6 cellular contexts compared by ENCODE assay signal in the genomic region with DNA sequence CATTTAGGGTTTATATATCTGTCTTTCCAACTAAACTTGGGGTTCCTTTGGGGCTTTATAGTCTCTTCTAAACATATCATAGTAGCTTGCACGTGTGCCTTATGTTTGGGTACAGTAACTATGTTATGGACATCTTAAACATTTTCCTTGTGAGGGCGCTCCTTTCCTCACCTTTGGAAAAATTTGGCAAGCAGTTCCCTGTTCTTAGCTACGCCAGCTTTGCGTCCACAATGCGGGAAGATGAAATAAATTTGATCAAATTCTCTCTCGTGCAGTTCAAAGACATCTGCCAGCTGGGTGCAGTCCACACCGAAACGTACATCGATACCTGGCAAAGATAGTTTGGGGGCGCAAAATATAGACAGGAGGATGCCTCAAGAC. TPM values are rescaled to one million over a fixed set of nuclear protein-coding genes. Genes with fewer than 3 reads are reported as not detected.
DNase-seq lines count a peak whose midpoint lies in the region; FAIRE-seq and TF ChIP-seq lines count a peak whose summit lies in the region.

No MANE protein-coding gene starts in this region.

- H3K9ac ChIP-seq in endothelial cell of umbilical vein (replicated peaks; ENCODE audit: extremely low read depth, insufficient read depth, low read length) = peak overlapping the region; percentile 95

- H3K27me3 ChIP-seq in MG63 (no peaks in the 10 kb centered on the region), endothelial cell of umbilical vein (ENCODE audit: control insufficient read depth in 2 of 2, insufficient read depth in 2 of 2, low read length in 2 of 2) (no peaks in the 10 kb centered on the region)

- CTCF ChIA-PET in endothelial cell of umbilical vein (lab: Charles Lee) = interaction anchor here (0.8 to 1.7 kb wide), 3 partner anchors 48 to 104 kb away, joined by 3 to 10 read pairs (median 5); no protein-coding TSS in a partner anchor

- TF ChIP-seq CTCF in endothelial cell of umbilical vein (IDR thresholded peaks at IDR 0.05; ENCODE audit: extremely low read depth in 1 of 2, insufficient read depth in 1 of 2, low read depth in 1 of 2, low read length in 2 of 2) = no peak

- H3K9me3 ChIP-seq in MG63 = no peaks in the 10 kb centered on the region
- no peaks in the 10 kb centered on the region for H3K9me3 ChIP-seq in endothelial cell of umbilical vein (replicated peaks; ENCODE audit: control insufficient read depth, insufficient read depth, low read length)

- H3K4me3 ChIP-seq in MG63 (peak overlapping the region; percentile 62), endothelial cell of umbilical vein (replicated peaks in 1 of 3; ENCODE audit: insufficient read depth in 1 of 3, low read depth in 1 of 3, low read length in 3 of 3) (peak overlapping the region; percentile 53 to 84 (median 62)), skin epidermis (peak overlapping the region; percentile 49 to 68 (median 57))

- peak overlapping the region; percentile 86 for H2AFZ ChIP-seq in endothelial cell of umbilical vein (ENCODE audit: low read depth, low read length)

- peak overlapping the region; percentile 93 for H3K27ac ChIP-seq in endothelial cell of umbilical vein (ENCODE audit: insufficient read depth, low read depth, low read length)
- H3K27ac ChIP-seq in skin epidermis = peak overlapping the region in 20 of 21 experiments; percentile 76 to 97 (median 90)

- POLR2A ChIA-PET in endothelial cell of umbilical vein (lab: Charles Lee) = no interaction called here

- no peaks in the 10 kb centered on the region for H4K20me1 ChIP-seq in endothelial cell of umbilical vein (replicated peaks; ENCODE audit: control insufficient read depth, extremely low read depth, insufficient read depth, low read length)

- dilution Hi-C loops in endothelial cell of umbilical vein (cut with MboI; ENCODE audit: extremely low pct_ligation_motif_present, low sequenced_read_pairs) = no loop called here

- DNase-seq in DMS79 treated with DMSO at 0.1 percent for 48 hours (lab: John Stamatoyannopoulos, UW) (peak; percentile 54), DMS79 (lab: John Stamatoyannopoulos, UW) (no peak), MG63 (no peak), endothelial cell of umbilical vein (ENCODE audit: low read depth, low spot score) (no peak), NCI-H774 (lab: John Stamatoyannopoulos, UW) (no peak)

- peak overlapping the region; percentile 92 for H3K4me2 ChIP-seq in endothelial cell of umbilical vein (ENCODE audit: insufficient read depth, low read length)

- intact Hi-C loops in endothelial cell of umbilical vein (cut with micrococcal nuclease) = loop anchor here (2.0 kb wide), 2 partner anchors 296 to 348 kb away; a partner anchor contains a TSS

- no peaks in the 10 kb centered on the region for H3K36me3 ChIP-seq in MG63
- no peaks in the 10 kb centered on the region for H3K36me3 ChIP-seq in endothelial cell of umbilical vein (ENCODE audit: control insufficient read depth in 2 of 2, extremely low read depth in 1 of 2, insufficient read depth in 2 of 2, low read length in 2 of 2)

- H3K79me2 ChIP-seq in endothelial cell of umbilical vein (ENCODE audit: control insufficient read depth, insufficient read depth, low read length) = no peaks in the 10 kb centered on the region

- no peaks in the 10 kb centered on the region for H3K9me1 ChIP-seq in endothelial cell of umbilical vein (replicated peaks; ENCODE audit: control insufficient read depth, extremely low read depth, insufficient read depth, low read length)

- H3K4me1 ChIP-seq in endothelial cell of umbilical vein (ENCODE audit: control insufficient read depth, extremely low read depth, insufficient read depth, low read length) = peaks cover 21% of the 10 kb centered on the region

- FAIRE-seq in endothelial cell of umbilical vein (lab: Jason Lieb, UNC) = no peak

- TF ChIP-seq POLR2A in endothelial cell of umbilical vein (IDR thresholded peaks at IDR 0.05; ENCODE audit: low read depth, low read length) = no peak

- TSS peak; percentile 68 for BruUV-seq in endothelial cell of umbilical vein (replicated peaks; lab: Mats Ljungman, UMichigan)

TF ChIP-seq in endothelial cell of umbilical vein, 7 proteins besides CTCF, POLR2A, EP300 and RAD21:
- TF ChIP-seq MYC (IDR thresholded peaks at IDR 0.05; ENCODE audit: low read depth, low read length) (no peak), EZH2 (IDR thresholded peaks at IDR 0.05; ENCODE audit: borderline replicate concordance, low read depth, low read length, severe bottlenecking) (no peak)

RNA-seq across cellular contexts. Expression of a gene that starts 0.6 kb away (rescaled TPM):
- total RNA-seq in MG63 (2014; rRNA removed; shearing (Covaris generic); ENCODE audit: low replicate concordance) = 2.3 and 2.5 TPM in 2 replicates
- total RNA-seq in endothelial cell of umbilical vein = 1.4 and 3.3 TPM in 2 replicates
- 1.1 and 1.3 TPM in 2 replicates for polyA plus RNA-seq in endothelial cell of umbilical vein
- 1.3 and 1.4 TPM in 2 replicates for polyA plus RNA-seq in endothelial cell of umbilical vein (2011; cell fraction: cytosol; rRNA removed)
- 1.9 and 2.2 TPM in 2 replicates for polyA plus RNA-seq in endothelial cell of umbilical vein (2011; cell fraction: nucleus; rRNA removed)
- polyA plus RNA-seq in endothelial cell of umbilical vein (2012) = 2.2 and 2.9 TPM in 2 replicates
- 1.1 and 2.0 TPM in 2 replicates for polyA minus RNA-seq in endothelial cell of umbilical vein
- 1.9 TPM for polyA minus RNA-seq in endothelial cell of umbilical vein (2011; cell fraction: cytosol; rRNA and poly(A)+ RNA removed)
- 0.77 and 1.5 TPM in 2 replicates for polyA minus RNA-seq in endothelial cell of umbilical vein (2011; cell fraction: nucleus; rRNA and poly(A)+ RNA removed)

RNA-seq across cellular contexts. Expression of a gene that starts 1.0 kb away (rescaled TPM):
- total RNA-seq in MG63 (2014; rRNA removed; shearing (Covaris generic); ENCODE audit: low replicate concordance) = 11.3 and 27.4 TPM in 2 replicates
- 7.4 TPM in 2 replicates for total RNA-seq in endothelial cell of umbilical vein
- 9.0 and 10.6 TPM in 2 replicates for polyA plus RNA-seq in endothelial cell of umbilical vein
- 9.1 and 9.9 TPM in 2 replicates for polyA plus RNA-seq in endothelial cell of umbilical vein (2011; cell fraction: cytosol; rRNA removed)
- 2.7 and 3.2 TPM in 2 replicates for polyA plus RNA-seq in endothelial cell of umbilical vein (2011; cell fraction: nucleus; rRNA removed)
- polyA plus RNA-seq in endothelial cell of umbilical vein (2012) = 15.1 and 15.3 TPM in 2 replicates
- polyA minus RNA-seq in endothelial cell of umbilical vein = 1.7 and 7.5 TPM in 2 replicates
- polyA minus RNA-seq in endothelial cell of umbilical vein (2011; cell fraction: cytosol; rRNA and poly(A)+ RNA removed) = 3.9 TPM
- polyA minus RNA-seq in endothelial cell of umbilical vein (2011; cell fraction: nucleus; rRNA and poly(A)+ RNA removed) = 1.5 and 1.9 TPM in 2 replicates

RNA-seq across cellular contexts. Expression of a gene that starts 7.0 kb away (rescaled TPM):
- total RNA-seq in MG63 (2014; rRNA removed; shearing (Covaris generic); ENCODE audit: low replicate concordance) = 16.4 and 23.6 TPM in 2 replicates
- total RNA-seq in endothelial cell of umbilical vein = 29.1 and 33.5 TPM in 2 replicates
- 29.4 TPM in 2 replicates for polyA plus RNA-seq in endothelial cell of umbilical vein
- polyA plus RNA-seq in endothelial cell of umbilical vein (2011; cell fraction: cytosol; rRNA removed) = 19.2 and 21.1 TPM in 2 replicates
- polyA plus RNA-seq in endothelial cell of umbilical vein (2011; cell fraction: nucleus; rRNA removed) = 48.4 and 54.2 TPM in 2 replicates
- polyA plus RNA-seq in endothelial cell of umbilical vein (2012) = 22.9 and 31.3 TPM in 2 replicates
- polyA minus RNA-seq in endothelial cell of umbilical vein = 61.2 and 61.9 TPM in 2 replicates
- 21.8 TPM for polyA minus RNA-seq in endothelial cell of umbilical vein (2011; cell fraction: cytosol; rRNA and poly(A)+ RNA removed)
- polyA minus RNA-seq in endothelial cell of umbilical vein (2011; cell fraction: nucleus; rRNA and poly(A)+ RNA removed) = 36.0 and 46.6 TPM in 2 replicates

RNA-seq across cellular contexts. Expression of a gene that starts 33.2 kb away (rescaled TPM):
- total RNA-seq in MG63 (2014; rRNA removed; shearing (Covaris generic); ENCODE audit: low replicate concordance) = 0.67 and 15.7 TPM in 2 replicates
- total RNA-seq in endothelial cell of umbilical vein = not detected in 2 replicates
- polyA plus RNA-seq in endothelial cell of umbilical vein = 0.32 and 0.48 TPM in 2 replicates
- polyA plus RNA-seq in endothelial cell of umbilical vein (2011; cell fraction: cytosol; rRNA removed) = 0.12 and 0.23 TPM in 2 replicates
- not detected in 2 replicates for polyA plus RNA-seq in endothelial cell of umbilical vein (2011; cell fraction: nucleus; rRNA removed)
- polyA plus RNA-seq in endothelial cell of umbilical vein (2012) = 1.1 TPM in 1 of 2 replicates, not detected in the other
- 0.49 and 0.58 TPM in 2 replicates for polyA minus RNA-seq in endothelial cell of umbilical vein
- not detected for polyA minus RNA-seq in endothelial cell of umbilical vein (2011; cell fraction: cytosol; rRNA and poly(A)+ RNA removed)
- polyA minus RNA-seq in endothelial cell of umbilical vein (2011; cell fraction: nucleus; rRNA and poly(A)+ RNA removed) = not detected in 2 replicates

RNA-seq across cellular contexts. Expression of a gene that starts 34.2 kb away (rescaled TPM):
- 3.8 TPM in 1 of 2 replicates, not detected in the other for total RNA-seq in MG63 (2014; rRNA removed; shearing (Covaris generic); ENCODE audit: low replicate concordance)
- not detected in 2 replicates for total RNA-seq in endothelial cell of umbilical vein
- polyA plus RNA-seq in endothelial cell of umbilical vein = not detected in 2 replicates
- polyA plus RNA-seq in endothelial cell of umbilical vein (2011; cell fraction: cytosol; rRNA removed) = not detected in 2 replicates
- not detected in 2 replicates for polyA plus RNA-seq in endothelial cell of umbilical vein (2011; cell fraction: nucleus; rRNA removed)
- not detected in 2 replicates for polyA plus RNA-seq in endothelial cell of umbilical vein (2012)
- polyA minus RNA-seq in endothelial cell of umbilical vein = not detected in 2 replicates
- polyA minus RNA-seq in endothelial cell of umbilical vein (2011; cell fraction: cytosol; rRNA and poly(A)+ RNA removed) = not detected
- polyA minus RNA-seq in endothelial cell of umbilical vein (2011; cell fraction: nucleus; rRNA and poly(A)+ RNA removed) = not detected in 2 replicates
